In genomic region chr20:53948383-53949318, GRCh38 we compare ENCODE assay signal across 10 cellular contexts.
DNase-seq lines count a peak whose midpoint lies in the region; ATAC-seq, FAIRE-seq and TF ChIP-seq lines count a peak whose summit lies in the region.
"Had no signal": no experiment of that assay in that cellular context is flagged by ENCODE, and none has a peak within 500 bp of the region (broad histone marks: within the 10 kb centered on the region; RNA-seq: fewer than 3 reads in every experiment).

No MANE protein-coding gene starts in this region.

- H3K4me3 ChIP-seq in GM12878: peak overlapping the region; percentile 18; the same call in 1 of the 2 replicates
- H3K4me3 ChIP-seq in thymus (ENCODE audit: low read length): no peak overlapping the region
- H3K4me3 ChIP-seq: esophagus squamous epithelium had no signal

- H3K27me3 ChIP-seq in GM12878 (replicated peaks in 1 of 2; ENCODE audit: control insufficient read depth in 2 of 2, insufficient read depth in 2 of 2, low read length in 1 of 2): no peaks in the 10 kb centered on the region
- H3K27me3 ChIP-seq in thymus (ENCODE audit: control insufficient read depth, insufficient read depth): no peaks in the 10 kb centered on the region
- H3K27me3 ChIP-seq: esophagus squamous epithelium had no signal

- no TSS peak for BruUV-seq in GM12878 (replicated peaks; lab: Mats Ljungman, UMichigan)

- RAD21 ChIA-PET in GM12878 (lab: Charles Lee; ENCODE audit: unreplicated experiment): interaction anchor here (0.8 to 1.8 kb wide), 3 partner anchors 106 to 114 kb away, joined by 3 to 4 read pairs (median 3); no protein-coding TSS in a partner anchor

- H2AFZ ChIP-seq in GM12878 (ENCODE audit: control insufficient read depth, low read depth, low read length): peak overlapping the region; percentile 2

- H3K36me3 ChIP-seq in GM12878 (ENCODE audit: control insufficient read depth in 2 of 2, insufficient read depth in 2 of 2, low read length in 1 of 2) (no peaks in the 10 kb centered on the region), thymus (ENCODE audit: control insufficient read depth, insufficient read depth) (no peaks in the 10 kb centered on the region)
- H3K36me3 ChIP-seq: esophagus squamous epithelium had no signal

- no peak for TF ChIP-seq RAD21 in GM12878 (IDR thresholded peaks at IDR 0.05; ENCODE audit: insufficient read depth, low read depth, low read length)

- H3K9ac ChIP-seq in GM12878 (ENCODE audit: control insufficient read depth, insufficient read depth, low read length): peak overlapping the region; percentile 16; the same call in 1 of the 2 replicates

- no peak for TF ChIP-seq EP300 in GM12878 (IDR thresholded peaks at IDR 0.05; ENCODE audit: borderline replicate concordance in 1 of 2, control insufficient read depth in 1 of 2, low read depth in 2 of 2, low read length in 2 of 2)

- peak overlapping the region; percentile 94 for H3K27ac Mint-ChIP-seq in activated naive CD4-positive, alpha-beta T cell treated with anti-CD3 and anti-CD28 coated beads, Interleukin-2, amount 50 U/mL, for 24 hours

- H3K27me3 Mint-ChIP-seq in activated naive CD4-positive, alpha-beta T cell treated with anti-CD3 and anti-CD28 coated beads, Interleukin-2, amount 50 U/mL, for 24 hours: no peaks in the 10 kb centered on the region

- no peaks in the 10 kb centered on the region for H3K79me2 ChIP-seq in GM12878 (ENCODE audit: control insufficient read depth, insufficient read depth, low read length)

- TF ChIP-seq POLR2A in GM12878 (IDR thresholded peaks at IDR 0.05; ENCODE audit: low read depth, low read length): no peak

- H4K20me1 ChIP-seq in GM12878 (ENCODE audit: control insufficient read depth, insufficient read depth): no peaks in the 10 kb centered on the region

- H3K4me2 ChIP-seq in GM12878 (ENCODE audit: control insufficient read depth, insufficient read depth): peak overlapping the region; percentile 86

- H3K27ac ChIP-seq in GM12878 (ENCODE audit: control insufficient read depth, insufficient read depth) (peak overlapping the region; percentile 74), thymus (ENCODE audit: low read depth) (peak overlapping the region; percentile 78)

- peak overlapping the region; percentile 82 for H3K4me3 Mint-ChIP-seq in activated naive CD4-positive, alpha-beta T cell treated with anti-CD3 and anti-CD28 coated beads, Interleukin-2, amount 50 U/mL, for 24 hours

- SMC1A ChIA-PET in GM12878 (lab: Charles Lee; ENCODE audit: uncharacterized antibody, unreplicated experiment): interaction anchor here (0.9 to 5.7 kb wide), 12 partner anchors 9 to 536 kb away, joined by 3 to 48 read pairs (median 4); partner anchors contain the start of gene PFDN4

- WGBS in GM12878 (ENCODE audit: insufficient coverage, insufficient replicate concordance, low lambda C conversion rate, missing lambda C conversion rate): 70% methylated on average over 11 of the region's 11 CpGs
- WGBS in thymus: 90% methylated on average over 11 of the region's 11 CpGs

- intact Hi-C loops in GM12878 (cut with micrococcal nuclease; ENCODE audit: unreplicated experiment): no loop called here

- no peak for DNase-seq in activated naive CD4-positive, alpha-beta T cell treated with anti-CD3 and anti-CD28 coated beads, Interleukin-2, amount 50 U/mL, for 16 hours
- DNase-seq in GM12878 (ENCODE audit: low read depth, low spot score) (no peak), MV-4-11 (lab: John Stamatoyannopoulos, UW) (no peak), DMS53 (lab: John Stamatoyannopoulos, UW) (no peak)
- DNase-seq in stimulated activated CD4-positive, alpha-beta T cell treated with anti-CD3 and anti-CD28 coated beads, Interleukin-4, amount 100 ng/mL, for 24 hours: no peak
- DNase-seq: esophagus squamous epithelium, NCI-H1105 treated with DMSO at 0.1 percent for 48 hours had no signal

- peaks cover 1% of the 10 kb centered on the region for H3K36me3 Mint-ChIP-seq in activated naive CD4-positive, alpha-beta T cell treated with anti-CD3 and anti-CD28 coated beads, Interleukin-2, amount 50 U/mL, for 24 hours

- peaks cover 45% of the 10 kb centered on the region for H3K4me1 Mint-ChIP-seq in activated naive CD4-positive, alpha-beta T cell treated with anti-CD3 and anti-CD28 coated beads, Interleukin-2, amount 50 U/mL, for 24 hours

- peak; percentile 7 for ATAC-seq in HG03439 (IDR thresholded peaks at IDR 0.05; ENCODE audit: unreplicated experiment)
- peak; percentile 74 for ATAC-seq in GM12878

- in situ Hi-C loops in GM12878 (cut with MboI): loop anchor here (5.0 kb wide), 1 partner anchor 249 kb away; no protein-coding TSS in a partner anchor

- peaks cover 5% of the 10 kb centered on the region; the same call in 2 of the 3 replicates for H3K9me3 ChIP-seq in GM12878 (replicated peaks; ENCODE audit: control insufficient read depth, insufficient read depth, low read length)
- no peaks in the 10 kb centered on the region for H3K9me3 ChIP-seq in thymus (ENCODE audit: control insufficient read depth)
- H3K9me3 ChIP-seq: esophagus squamous epithelium had no signal

- no peak for FAIRE-seq in GM12878 (lab: Jason Lieb, UNC)

- H3K4me1 ChIP-seq in GM12878 (ENCODE audit: control insufficient read depth, insufficient read depth, low read length) (peaks cover 20% of the 10 kb centered on the region), thymus (ENCODE audit: control insufficient read depth, insufficient read depth, low read length) (peaks cover 17% of the 10 kb centered on the region)

- CTCF ChIA-PET in GM12878 (lab: Yijun Ruan, JAX): interaction anchor here (0.7 to 4.8 kb wide), 5 partner anchors 9 to 401 kb away, joined by 3 to 53 read pairs (median 4); partner anchors contain the start of gene PFDN4

- H3K9me3 Mint-ChIP-seq in activated naive CD4-positive, alpha-beta T cell treated with anti-CD3 and anti-CD28 coated beads, Interleukin-2, amount 50 U/mL, for 24 hours: no peaks in the 10 kb centered on the region

- POLR2A ChIA-PET in GM12878 (lab: Charles Lee): no interaction called here

- no peak for TF ChIP-seq CTCF in GM12878 (IDR thresholded peaks at IDR 0.05 in 2 of 3, conservative IDR thresholded peaks at IDR 0.05 in 1 of 3; ENCODE audit: control insufficient read depth in 2 of 3, extremely low read depth in 1 of 3, insufficient read depth in 1 of 3, low read depth in 3 of 3, low read length in 3 of 3)

TF ChIP-seq in GM12878, 131 proteins besides CTCF, POLR2A, EP300 and RAD21 (continues in another document):
- TF ChIP-seq NR2C2 (IDR thresholded peaks at IDR 0.05; ENCODE audit: borderline replicate concordance, control insufficient read depth, insufficient read length, low read depth) (no peak), NKRF (conservative IDR thresholded peaks at IDR 0.05) (no peak; the same call in 1 of the 2 replicates), NFXL1 (IDR thresholded peaks at IDR 0.05; ENCODE audit: borderline replicate concordance) (0 out of 2 replicates have a peak, but pooled peaks have one; percentile 11), TCF7 (IDR thresholded peaks at IDR 0.05; ENCODE audit: borderline replicate concordance) (no peak), FOXM1 (IDR thresholded peaks at IDR 0.05; ENCODE audit: low read depth, low read length) (no peak), SMARCA5 (IDR thresholded peaks at IDR 0.05) (0 out of 2 replicates have a peak, but pooled peaks have one; percentile 64), CBX5 (IDR thresholded peaks at IDR 0.05; ENCODE audit: low read depth) (no peak), ASH2L (IDR thresholded peaks at IDR 0.05; ENCODE audit: borderline replicate concordance, low read depth) (0 out of 2 replicates have a peak, but pooled peaks have one; percentile 79), PKNOX1 (IDR thresholded peaks at IDR 0.05) (0 out of 2 replicates have a peak, but pooled peaks have one; percentile 15), ETV6 (conservative IDR thresholded peaks at IDR 0.05 in 1 of 2, IDR thresholded peaks at IDR 0.05 in 1 of 2; ENCODE audit: borderline replicate concordance in 1 of 2, low read depth in 1 of 2) (peak in 1 of 2 experiments; percentile 86; a peak in 1 of 4 replicates), SMAD5 (IDR thresholded peaks at IDR 0.05; ENCODE audit: low read depth) (no peak), MLLT1 (IDR thresholded peaks at IDR 0.05) (no peak)
